1 cellular context compared by ENCODE assay signal in genomic region chr2:18387479-18388206, GRCh38.
TF ChIP-seq lines count a peak whose summit lies in the region.

No MANE protein-coding gene starts in this region.

TF ChIP-seq in HEK293, 187 proteins besides CTCF, POLR2A, EP300 and RAD21 (continued from another document):
- peak; percentile 57; the same call in 1 of the 2 replicates for TF ChIP-seq PRDM10 (tag by site-specific recombination; IDR thresholded peaks at IDR 0.05)
- TF ChIP-seq ZBTB20 (tag by site-specific recombination; IDR thresholded peaks at IDR 0.05): peak; percentile 38; the same call in 1 of the 2 replicates
- TF ChIP-seq ZSCAN23 (tag by site-specific recombination; IDR thresholded peaks at IDR 0.05): no peak
- peak; percentile 44; the same call in 1 of the 2 replicates for TF ChIP-seq ZBTB17 (tag by site-specific recombination; IDR thresholded peaks at IDR 0.05)
- TF ChIP-seq ZNF654 (tag by site-specific recombination; IDR thresholded peaks at IDR 0.05; ENCODE audit: low read depth): peak; percentile 82
